In genomic region chr22:42310301-42310981, GRCh38 we compare ENCODE assay signal across 28 cellular contexts. TPM values are rescaled to one million over a fixed set of nuclear protein-coding genes. Genes with fewer than 3 reads are reported as not detected.
DNase-seq lines count a peak whose midpoint lies in the region; ATAC-seq and TF ChIP-seq lines count a peak whose summit lies in the region.
"Had no signal": no experiment of that assay in that cellular context is flagged by ENCODE, and none has a peak within 500 bp of the region (broad histone marks: within the 10 kb centered on the region; RNA-seq: fewer than 3 reads in every experiment).

No MANE protein-coding gene starts in this region.

- no peaks in the 10 kb centered on the region for H3K79me2 ChIP-seq in GM23338 (replicated peaks; ENCODE audit: insufficient read depth)

- H3K4me1 ChIP-seq in GM23338 (ENCODE audit: insufficient read depth) = no peaks in the 10 kb centered on the region

- TF ChIP-seq CTCF in WTC11 (IDR thresholded peaks at IDR 0.05) (0 out of 2 replicates have a peak, but pooled peaks have one; percentile 13), GM23338 (conservative IDR thresholded peaks at IDR 0.05; ENCODE audit: low read depth in 2 of 2) (no peak)

- H3K27ac ChIP-seq in GM23338 (ENCODE audit: low read depth) = no peak overlapping the region
- H3K27ac ChIP-seq: brain microvascular endothelial cell, foreskin keratinocyte, left lung, sigmoid colon, stomach, tibial nerve had no signal

- H2AFZ ChIP-seq in GM23338 = no peak overlapping the region

- DNase-seq in T-helper 1 cell (no peak), WTC11 (ENCODE audit: low spot score) (no peak), medulla oblongata (ENCODE audit: extremely low spot score) (peak; percentile 52), GM23338 (ENCODE audit: low spot score) (no peak), DMS79 treated with DMSO at 0.1 percent for 48 hours (lab: John Stamatoyannopoulos, UW) (no peak), DMS79 (lab: John Stamatoyannopoulos, UW) (no peak)
- DNase-seq in activated CD4-positive, alpha-beta T cell treated with anti-CD3 and anti-CD28 coated beads for 48 hours = no peak
- DNase-seq: activated CD4-positive, alpha-beta memory T cell treated with anti-CD3 and anti-CD28 coated beads, Interleukin-2, amount 10 ng/mL, durations not matched to agents 7 days and 5 days; activated effector memory CD4-positive, alpha-beta T cell treated with Interleukin-2 at 50 U/mL for 16 hours; brain microvascular endothelial cell; COR-L47; effector CD4-positive, alpha-beta T cell; foreskin keratinocyte; IMR-90; left lung; NCI-H1105; NCI-H2029 treated with DMSO at 0.1 percent for 48 hours; NCI-H446 treated with DMSO at 0.1 percent for 48 hours; PC-3; Right ventricle myocardium superior; sigmoid colon; stimulated activated CD4-positive, alpha-beta T cell treated with anti-CD3 and anti-CD28 coated beads, Interleukin-15, amount 100 ng/mL, for 24 hours; stomach had no signal

- no peaks in the 10 kb centered on the region for H3K27me3 ChIP-seq in GM23338 (ENCODE audit: insufficient read depth)
- H3K27me3 ChIP-seq: BE2C had no signal

- ATAC-seq in WTC11 = no peak
- ATAC-seq in GM23338 = no peak
- ATAC-seq: activated CD4-positive, CD25-positive, alpha-beta regulatory T cell treated with anti-CD3 and anti-CD28 coated beads, Interleukin-2, amount 50 U/mL, for 24 hours; foreskin keratinocyte; left lung; PC-3 had no signal

- H3K36me3 ChIP-seq in GM23338 (ENCODE audit: insufficient read depth) = no peaks in the 10 kb centered on the region
- H3K36me3 ChIP-seq: BE2C, brain microvascular endothelial cell, left lung, sigmoid colon, stomach, tibial nerve had no signal

- H3K27me3 Mint-ChIP-seq in T-helper 1 cell treated with Interleukin-12 subunit alpha and Interleukin-12 subunit beta and Interleukin-4 antibody, amounts not matched to agents 30 μg/mL and 1 μg/mL, for 36 hours (ENCODE audit: low read depth) = peaks cover 6% of the 10 kb centered on the region
- H3K27me3 Mint-ChIP-seq in WTC11 (ENCODE audit: low read depth) = peaks cover 4% of the 10 kb centered on the region
- H3K27me3 Mint-ChIP-seq in GM23338 (ENCODE audit: insufficient read depth, low read depth, poor library complexity) = peaks cover 10% of the 10 kb centered on the region

- CTCF ChIA-PET in WTC11 (lab: Charles Lee) = no interaction called here

- peaks cover 11% of the 10 kb centered on the region for H3K4me1 Mint-ChIP-seq in T-helper 1 cell treated with Interleukin-12 subunit alpha and Interleukin-12 subunit beta and Interleukin-4 antibody, amounts not matched to agents 30 μg/mL and 1 μg/mL, for 36 hours (ENCODE audit: low read depth)
- H3K4me1 Mint-ChIP-seq in WTC11 = peaks cover 34% of the 10 kb centered on the region
- H3K4me1 Mint-ChIP-seq in GM23338 = peaks cover 37% of the 10 kb centered on the region

- H3K4me2 ChIP-seq in GM23338 = no peak overlapping the region

- no peak overlapping the region for H3K4me3 Mint-ChIP-seq in T-helper 1 cell treated with Interleukin-12 subunit alpha and Interleukin-12 subunit beta and Interleukin-4 antibody, amounts not matched to agents 30 μg/mL and 1 μg/mL, for 36 hours
- H3K4me3 Mint-ChIP-seq in WTC11 (no peak overlapping the region), GM23338 (no peak overlapping the region)
- H3K4me3 Mint-ChIP-seq: activated CD4-positive, alpha-beta memory T cell treated with anti-CD3 and anti-CD28 coated beads, Interleukin-2, amount 10 ng/mL, durations not matched to agents 7 days and 5 days; nephron had no signal

- H3K9me3 Mint-ChIP-seq in T-helper 1 cell treated with Interleukin-12 subunit alpha and Interleukin-12 subunit beta and Interleukin-4 antibody, amounts not matched to agents 30 μg/mL and 1 μg/mL, for 36 hours = no peaks in the 10 kb centered on the region
- H3K9me3 Mint-ChIP-seq in WTC11 (no peaks in the 10 kb centered on the region), GM23338 (no peaks in the 10 kb centered on the region)
- H3K9me3 Mint-ChIP-seq: activated CD4-positive, alpha-beta memory T cell treated with anti-CD3 and anti-CD28 coated beads, Interleukin-2, amount 10 ng/mL, durations not matched to agents 7 days and 5 days; nephron had no signal

- H3K4me3 ChIP-seq in GM23338 = no peak overlapping the region
- H3K4me3 ChIP-seq: left lung, sigmoid colon, stomach, tibial nerve had no signal

- no peaks in the 10 kb centered on the region for H3K9me2 ChIP-seq in GM23338 (ENCODE audit: insufficient read depth)

- H3K27ac Mint-ChIP-seq in T-helper 1 cell treated with Interleukin-12 subunit alpha and Interleukin-12 subunit beta and Interleukin-4 antibody, amounts not matched to agents 30 μg/mL and 1 μg/mL, for 36 hours = peak overlapping the region; percentile 52
- H3K27ac Mint-ChIP-seq in WTC11 (peak overlapping the region; percentile 58), GM23338 (no peak overlapping the region)
- H3K27ac Mint-ChIP-seq: activated CD4-positive, alpha-beta memory T cell treated with anti-CD3 and anti-CD28 coated beads, Interleukin-2, amount 10 ng/mL, durations not matched to agents 7 days and 5 days had no signal

- POLR2A ChIA-PET in WTC11 (lab: Charles Lee) = no interaction called here

- H4K20me1 ChIP-seq in GM23338 (replicated peaks; ENCODE audit: insufficient read depth) = peaks cover under 1% of the 10 kb centered on the region; the same call in 1 of the 2 replicates

- H3K36me3 Mint-ChIP-seq in T-helper 1 cell treated with Interleukin-12 subunit alpha and Interleukin-12 subunit beta and Interleukin-4 antibody, amounts not matched to agents 30 μg/mL and 1 μg/mL, for 36 hours (ENCODE audit: low read depth) = no peaks in the 10 kb centered on the region
- H3K36me3 Mint-ChIP-seq in WTC11 = no peaks in the 10 kb centered on the region
- H3K36me3 Mint-ChIP-seq in GM23338 (ENCODE audit: low read depth) = no peaks in the 10 kb centered on the region

- H3F3A ChIP-seq in GM23338 (replicated peaks; ENCODE audit: low read depth) = no peaks in the 10 kb centered on the region

TF ChIP-seq in WTC11, 78 proteins besides CTCF, POLR2A, EP300 and RAD21:
- TF ChIP-seq, protein P1, sequence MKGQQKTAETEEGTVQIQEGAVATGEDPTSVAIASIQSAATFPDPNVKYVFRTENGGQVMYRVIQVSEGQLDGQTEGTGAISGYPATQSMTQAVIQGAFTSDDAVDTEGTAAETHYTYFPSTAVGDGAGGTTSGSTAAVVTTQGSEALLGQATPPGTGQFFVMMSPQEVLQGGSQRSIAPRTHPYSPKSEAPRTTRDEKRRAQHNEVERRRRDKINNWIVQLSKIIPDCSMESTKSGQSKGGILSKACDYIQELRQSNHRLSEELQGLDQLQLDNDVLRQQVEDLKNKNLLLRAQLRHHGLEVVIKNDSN (CRISPR knock-in tag; IDR thresholded peaks at IDR 0.05) = no peak
- peak; percentile 30; the same call in 1 of the 2 replicates for TF ChIP-seq JUN (CRISPR knock-in tag; IDR thresholded peaks at IDR 0.05)

TF ChIP-seq in GM23338, 12 proteins besides CTCF, POLR2A, EP300 and RAD21:
- TF ChIP-seq STAT1 (IDR thresholded peaks at IDR 0.05; ENCODE audit: unreplicated experiment) (no peak), ZNF114 (CRISPR knock-in tag; IDR thresholded peaks at IDR 0.05) (no peak), JUNB (IDR thresholded peaks at IDR 0.05; ENCODE audit: unreplicated experiment) (no peak), EZH2 (IDR thresholded peaks at IDR 0.05; ENCODE audit: low read depth, unreplicated experiment) (no peak), REST (IDR thresholded peaks at IDR 0.05; ENCODE audit: unreplicated experiment) (no peak), POLR2AphosphoS5 (IDR thresholded peaks at IDR 0.05; ENCODE audit: low read depth) (no peak), ZNF331 (CRISPR knock-in tag; IDR thresholded peaks at IDR 0.05; ENCODE audit: low read depth) (no peak), NANOG (IDR thresholded peaks at IDR 0.05; ENCODE audit: borderline replicate concordance) (no peak), CREB1 (CRISPR knock-in tag; IDR thresholded peaks at IDR 0.05; ENCODE audit: low read depth) (no peak), EZH2phosphoT487 (IDR thresholded peaks at IDR 0.05; ENCODE audit: unreplicated experiment) (no peak)
- TF ChIP-seq, protein P2, sequence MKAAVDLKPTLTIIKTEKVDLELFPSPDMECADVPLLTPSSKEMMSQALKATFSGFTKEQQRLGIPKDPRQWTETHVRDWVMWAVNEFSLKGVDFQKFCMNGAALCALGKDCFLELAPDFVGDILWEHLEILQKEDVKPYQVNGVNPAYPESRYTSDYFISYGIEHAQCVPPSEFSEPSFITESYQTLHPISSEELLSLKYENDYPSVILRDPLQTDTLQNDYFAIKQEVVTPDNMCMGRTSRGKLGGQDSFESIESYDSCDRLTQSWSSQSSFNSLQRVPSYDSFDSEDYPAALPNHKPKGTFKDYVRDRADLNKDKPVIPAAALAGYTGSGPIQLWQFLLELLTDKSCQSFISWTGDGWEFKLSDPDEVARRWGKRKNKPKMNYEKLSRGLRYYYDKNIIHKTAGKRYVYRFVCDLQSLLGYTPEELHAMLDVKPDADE (IDR thresholded peaks at IDR 0.05) = no peak

RNA-seq across cellular contexts. Expression of gene TCF20, which starts 40.0 kb away (rescaled TPM):
- 68.6 to 77.0 TPM (median 74.3 TPM) in 3 replicates for total RNA-seq in WTC11 (2021)
- total RNA-seq in GM23338 (2014; rRNA removed; shearing (Covaris generic)) = 57.5 and 68.7 TPM in 2 replicates
- 6.4 and 6.6 TPM in 2 replicates for polyA plus RNA-seq in GM23338 (2016; fragmentation: Nextera tagmentation; extraction: Ambion mirVana)
